1 cellular context compared by ENCODE assay signal in the genomic region with DNA sequence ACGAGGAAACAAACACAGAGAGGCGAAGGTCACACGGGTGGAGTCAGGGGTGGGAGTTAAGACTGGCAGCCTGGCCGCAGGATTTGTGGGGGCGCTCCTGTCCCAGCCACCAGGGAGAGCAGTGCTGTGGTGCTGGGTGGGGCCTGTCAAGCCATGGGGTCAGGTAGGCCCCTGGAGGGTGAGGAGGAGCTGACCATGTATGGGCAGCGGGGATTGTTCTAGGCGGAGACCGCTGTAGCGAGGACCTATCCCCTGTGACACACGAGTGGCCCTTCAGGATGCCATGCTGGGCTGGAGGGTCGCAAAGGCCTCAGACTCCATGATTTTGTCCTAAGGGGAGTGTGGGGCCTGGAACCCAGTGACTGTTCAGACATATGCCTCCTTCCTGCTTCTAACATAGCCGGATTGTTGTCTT.
TF ChIP-seq lines count a peak whose summit lies in the region.

No MANE protein-coding gene starts in this region.

TF ChIP-seq in IMR-90, 13 proteins besides CTCF, POLR2A, EP300 and RAD21:
- TF ChIP-seq, protein P1, sequence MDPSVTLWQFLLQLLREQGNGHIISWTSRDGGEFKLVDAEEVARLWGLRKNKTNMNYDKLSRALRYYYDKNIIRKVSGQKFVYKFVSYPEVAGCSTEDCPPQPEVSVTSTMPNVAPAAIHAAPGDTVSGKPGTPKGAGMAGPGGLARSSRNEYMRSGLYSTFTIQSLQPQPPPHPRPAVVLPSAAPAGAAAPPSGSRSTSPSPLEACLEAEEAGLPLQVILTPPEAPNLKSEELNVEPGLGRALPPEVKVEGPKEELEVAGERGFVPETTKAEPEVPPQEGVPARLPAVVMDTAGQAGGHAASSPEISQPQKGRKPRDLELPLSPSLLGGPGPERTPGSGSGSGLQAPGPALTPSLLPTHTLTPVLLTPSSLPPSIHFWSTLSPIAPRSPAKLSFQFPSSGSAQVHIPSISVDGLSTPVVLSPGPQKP (IDR thresholded peaks at IDR 0.05; ENCODE audit: borderline replicate concordance, low read depth, low read length), result no peak
- no peak for TF ChIP-seq MAZ (IDR thresholded peaks at IDR 0.05; ENCODE audit: borderline replicate concordance, low read depth, low read length)
- no peak for TF ChIP-seq RCOR1 (IDR thresholded peaks at IDR 0.05; ENCODE audit: insufficient replicate concordance, low read length)
- TF ChIP-seq RFX5 (IDR thresholded peaks at IDR 0.05; ENCODE audit: low read depth, low read length), result no peak
- no peak for TF ChIP-seq SMC3 (IDR thresholded peaks at IDR 0.05; ENCODE audit: low read depth, low read length)
- TF ChIP-seq CHD1 (IDR thresholded peaks at IDR 0.05; ENCODE audit: low read depth, low read length), result no peak
- TF ChIP-seq MXI1 (IDR thresholded peaks at IDR 0.05; ENCODE audit: borderline replicate concordance, low read depth, low read length), result no peak
